In genomic region chr1:201537028-201537427, GRCh38 we compare ENCODE assay signal across 14 cellular contexts. TPM values are rescaled to one million over a fixed set of nuclear protein-coding genes. Genes with fewer than 3 reads are reported as not detected.
DNase-seq lines count a peak whose midpoint lies in the region; ATAC-seq and TF ChIP-seq lines count a peak whose summit lies in the region.
"Had no signal": no experiment of that assay in that cellular context is flagged by ENCODE, and none has a peak within 500 bp of the region (broad histone marks: within the 10 kb centered on the region; RNA-seq: fewer than 3 reads in every experiment).

No MANE protein-coding gene starts in this region.

- ATAC-seq in aorta (ENCODE audit: low FRiP score) (no peak), upper lobe of right lung (no peak), HG03039 (IDR thresholded peaks at IDR 0.05; ENCODE audit: unreplicated experiment) (no peak)

- in situ Hi-C loops in GM13977 (cut with MboI; ENCODE audit: low pct_unique_long_range_greater_than_20kb, low sequenced_read_pairs, unreplicated experiment) = no loop called here

- H3K9me3 ChIP-seq in left ventricle myocardium inferior (replicated peaks) (no peaks in the 10 kb centered on the region), esophagus muscularis mucosa (no peaks in the 10 kb centered on the region), aorta (ENCODE audit: control insufficient read depth, low read length) (no peaks in the 10 kb centered on the region), upper lobe of right lung (no peaks in the 10 kb centered on the region)
- H3K9me3 ChIP-seq: SJSA1 had no signal

- TF ChIP-seq CTCF in left ventricle myocardium inferior (IDR thresholded peaks at IDR 0.05; ENCODE audit: borderline replicate concordance) = no peak
- TF ChIP-seq CTCF in esophagus muscularis mucosa (IDR thresholded peaks at IDR 0.05) = no peak
- TF ChIP-seq CTCF in osteocyte (IDR thresholded peaks at IDR 0.05) = no peak
- TF ChIP-seq CTCF in upper lobe of right lung (IDR thresholded peaks at IDR 0.05) = no peak
- no peak for TF ChIP-seq CTCF in GM13977 (IDR thresholded peaks at IDR 0.05; ENCODE audit: extremely low read depth, insufficient read depth, missing control alignments)

- H3K36me3 ChIP-seq in left ventricle myocardium inferior (no peaks in the 10 kb centered on the region), esophagus muscularis mucosa (no peaks in the 10 kb centered on the region), aorta (ENCODE audit: control insufficient read depth in 1 of 2, insufficient read depth in 2 of 2, low read length in 1 of 2) (no peaks in the 10 kb centered on the region), upper lobe of right lung (no peaks in the 10 kb centered on the region)

- DNase-seq in left ventricle myocardium inferior = no peak
- no peak for DNase-seq in cardiac septum (ENCODE audit: low spot score)
- no peak for DNase-seq in esophagus muscularis mucosa (ENCODE audit: extremely low spot score)
- no peak for DNase-seq in osteocyte (ENCODE audit: extremely low spot score, unreplicated experiment)
- no peak for DNase-seq in aorta
- no peak for DNase-seq in upper lobe of right lung
- no peak for DNase-seq in GM13977 (ENCODE audit: low spot score)
- DNase-seq: activated effector memory CD4-positive, alpha-beta T cell treated with anti-CD3 and anti-CD28 coated beads, Interleukin-2, amount 50 U/mL, for 16 hours; effector CD4-positive, alpha-beta T cell; NCI-H2171 treated with DMSO at 0.1 percent for 48 hours; stimulated activated CD4-positive, alpha-beta T cell treated with anti-CD3 and anti-CD28 coated beads, Interleukin-15, amount 100 ng/mL, for 24 hours had no signal

- H3K27ac Mint-ChIP-seq in osteocyte (ENCODE audit: unreplicated experiment) = peak overlapping the region; percentile 92

- peaks cover 62% of the 10 kb centered on the region for H3K4me1 Mint-ChIP-seq in osteocyte (ENCODE audit: unreplicated experiment)

- H3K27ac ChIP-seq in left ventricle myocardium inferior (replicated peaks) (peak overlapping the region; percentile 66), esophagus muscularis mucosa (replicated peaks in 1 of 4) (peak overlapping the region; percentile 84 to 87 (median 85)), aorta (ENCODE audit: low read depth in 1 of 2, low read length in 2 of 2) (peak overlapping the region; percentile 65 to 81), upper lobe of right lung (no peak overlapping the region)
- H3K27ac ChIP-seq: parathyroid adenoma had no signal

- TF ChIP-seq EP300 in esophagus muscularis mucosa (IDR thresholded peaks at IDR 0.05) = no peak

- TF ChIP-seq POLR2A in esophagus muscularis mucosa (IDR thresholded peaks at IDR 0.05; ENCODE audit: low read depth) = no peak

- no peaks in the 10 kb centered on the region for H3K27me3 Mint-ChIP-seq in osteocyte (ENCODE audit: unreplicated experiment)

- WGBS in esophagus muscularis mucosa = 54% methylated on average over 2 of the region's 2 CpGs
- WGBS in aorta, 2 donors = 48 to 50% methylated on average over 2 of the region's 2 CpGs

- H3K4me1 ChIP-seq in left ventricle myocardium inferior (peaks cover 77% of the 10 kb centered on the region), esophagus muscularis mucosa (peaks cover 58 to 86% (median 83%) of the 10 kb centered on the region in 4 donors), aorta (ENCODE audit: control insufficient read depth in 1 of 2, insufficient read depth in 2 of 2, low read length in 2 of 2) (peaks cover 1 to 5% of the 10 kb centered on the region in 2 donors), upper lobe of right lung (peaks cover 40% of the 10 kb centered on the region)

- H3K36me3 Mint-ChIP-seq in osteocyte (ENCODE audit: unreplicated experiment) = no peaks in the 10 kb centered on the region

- H3K27me3 ChIP-seq in left ventricle myocardium inferior (ENCODE audit: low read depth) = no peaks in the 10 kb centered on the region
- H3K27me3 ChIP-seq in esophagus muscularis mucosa = no peaks in the 10 kb centered on the region
- H3K27me3 ChIP-seq in aorta (ENCODE audit: control insufficient read depth in 1 of 2, insufficient read depth in 2 of 2, low read length in 1 of 2) = no peaks in the 10 kb centered on the region
- H3K27me3 ChIP-seq in upper lobe of right lung = peaks cover 11% of the 10 kb centered on the region
- H3K27me3 ChIP-seq: SJSA1 had no signal

- intact Hi-C loops in left ventricle myocardium inferior (cut with micrococcal nuclease) (no loop called here), cardiac septum (cut with DNase I) (loop anchor here (5.0 to 10.0 kb wide), 2 partner anchors 58 to 110 kb away; no protein-coding TSS in a partner anchor), esophagus muscularis mucosa (cut with DNase I) (no loop called here), aorta (cut with DNase I) (loop anchor here in 1 of 2 donors (10.0 kb wide), 2 partner anchors 348 to 418 kb away; partner anchors contain the start of genes SHISA4 and TIMM17A), upper lobe of right lung (cut with DNase I) (no loop called here)

- H3K9me3 Mint-ChIP-seq in osteocyte (ENCODE audit: unreplicated experiment) = no peaks in the 10 kb centered on the region

- no peak overlapping the region for H3K4me3 Mint-ChIP-seq in osteocyte (ENCODE audit: unreplicated experiment)

- H3K4me3 ChIP-seq in left ventricle myocardium inferior = no peak overlapping the region
- H3K4me3 ChIP-seq in esophagus muscularis mucosa = peak overlapping the region in 2 of 4 donors; percentile 11 to 13
- no peak overlapping the region for H3K4me3 ChIP-seq in aorta (ENCODE audit: low read length in 2 of 2)
- no peak overlapping the region for H3K4me3 ChIP-seq in upper lobe of right lung
- H3K4me3 ChIP-seq: SJSA1 had no signal

RNA-seq across cellular contexts. Expression of gene NAV1, which starts 1.9 kb away (rescaled TPM):
- 74.8 TPM for total RNA-seq in left ventricle myocardium inferior
- 86.6 TPM for total RNA-seq in cardiac septum
- total RNA-seq in esophagus muscularis mucosa = 10 to 100 TPM; 12.9 to 35.5 (median 21.9) TPM
- total RNA-seq in osteocyte = 286 and 288 TPM in 2 replicates
- 100 to 1,000 TPM; 167 to 236 TPM for total RNA-seq in aorta
- 10 to 100 TPM in 1 of 2 donors, 1 to 10 TPM in 1; 8.3 to 33.8 TPM for polyA plus RNA-seq in aorta
- total RNA-seq in upper lobe of right lung = 34.1 TPM

RNA-seq across cellular contexts. Expression of gene CSRP1, which starts 30.1 kb away (rescaled TPM):
- 41.0 TPM for total RNA-seq in left ventricle myocardium inferior
- total RNA-seq in cardiac septum = 71.7 TPM
- total RNA-seq in esophagus muscularis mucosa = 1,000 to 10,000 TPM; 3,645 to 7,984 (median 5,321) TPM
- total RNA-seq in osteocyte = 0.56 and 1.6 TPM in 2 replicates
- total RNA-seq in aorta = 1,000 to 10,000 TPM in 1 of 2 donors, 100 to 1,000 TPM in 1; 599 to 1,490 TPM
- polyA plus RNA-seq in aorta = 100 to 1,000 TPM; 703 to 838 TPM
- total RNA-seq in upper lobe of right lung = 280 TPM

Comparison
In these comparisons a context has a peak if more than half of its experiments do, and no peak if none do; other contexts are left out.
1. RNA of gene CSRP1, which starts 30.1 kb away (total RNA-seq): 3,645 to 7,984 TPM in esophagus muscularis mucosa, 599 to 1,490 TPM in aorta, 280 TPM in upper lobe of right lung (single experiment), 71.7 TPM in cardiac septum (single experiment) and 41.0 TPM in left ventricle myocardium inferior (single experiment); 0.56 to 1.6 TPM in osteocyte; every median in the first group is over 10 times any median in the second.